17 cellular contexts compared by ENCODE assay signal in the genomic region with DNA sequence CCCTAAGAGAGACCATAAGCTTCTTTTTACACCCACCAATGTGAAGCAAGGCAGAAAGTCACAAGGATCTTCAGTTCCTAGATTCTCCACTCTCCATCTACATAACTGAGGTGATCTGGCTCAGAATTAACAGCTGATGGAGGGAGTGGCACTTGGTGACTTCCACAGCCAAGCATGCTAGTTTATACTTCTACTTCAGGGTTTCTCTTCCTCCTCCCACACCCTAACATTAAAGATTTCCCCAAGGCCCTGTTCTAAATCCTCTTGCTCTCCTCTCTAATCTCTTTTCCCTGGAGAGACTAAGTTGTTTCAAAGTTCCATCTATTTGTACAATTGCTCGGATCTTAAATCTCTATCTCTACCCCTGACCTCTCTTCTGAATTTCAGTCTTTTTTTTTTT.
"Had no signal": no experiment of that assay in that cellular context is flagged by ENCODE, and none has a peak within 500 bp of the region (broad histone marks: within the 10 kb centered on the region; RNA-seq: fewer than 3 reads in every experiment).

No MANE protein-coding gene starts in this region.

- H3K4me3 ChIP-seq: ovary, tibial artery, uterus had no signal

- H3K9me3 ChIP-seq: ovary, tibial artery, uterus had no signal

- H3K36me3 Mint-ChIP-seq: activated naive CD8-positive, alpha-beta T cell had no signal

- H3K27me3 Mint-ChIP-seq: activated CD4-positive, alpha-beta T cell treated with anti-CD3 and anti-CD28 coated beads, Interleukin-2, amount 10 ng/mL, durations not matched to agents 7 days and 5 days; activated naive CD8-positive, alpha-beta T cell had no signal

- H3K9me3 Mint-ChIP-seq: activated CD4-positive, alpha-beta T cell treated with anti-CD3 and anti-CD28 coated beads, Interleukin-2, amount 10 ng/mL, durations not matched to agents 7 days and 5 days; immature natural killer cell; neural crest cell; T-helper 1 cell treated with Interleukin-12 subunit alpha and Interleukin-12 subunit beta and Interleukin-4 antibody, amounts not matched to agents 30 μg/mL and 1 μg/mL, for 36 hours had no signal

- H3K4me1 ChIP-seq: tibial artery, uterus had no signal

- H3K27ac Mint-ChIP-seq: activated CD4-positive, alpha-beta T cell treated with anti-CD3 and anti-CD28 coated beads, Interleukin-2, amount 10 ng/mL, durations not matched to agents 7 days and 5 days; activated naive CD8-positive, alpha-beta T cell; immature natural killer cell; T-helper 1 cell treated with Interleukin-12 subunit alpha and Interleukin-12 subunit beta and Interleukin-4 antibody, amounts not matched to agents 30 μg/mL and 1 μg/mL, for 36 hours had no signal

- H3K4me1 Mint-ChIP-seq: activated CD4-positive, alpha-beta T cell treated with anti-CD3 and anti-CD28 coated beads, Interleukin-2, amount 10 ng/mL, durations not matched to agents 7 days and 5 days; immature natural killer cell had no signal

- H3K27me3 ChIP-seq: brain microvascular endothelial cell, ovary, tibial artery, uterus had no signal

- DNase-seq: activated CD4-positive, alpha-beta T cell treated with anti-CD3 and anti-CD28 coated beads, Interleukin-2, amount 10 ng/mL, durations not matched to agents 7 days and 5 days; activated CD4-positive, CD25-positive, alpha-beta regulatory T cell; activated effector memory CD4-positive, alpha-beta T cell treated with anti-CD3 and anti-CD28 coated beads, Interleukin-2, amount 50 U/mL, for 16 hours; activated T-cell treated with anti-CD3 and anti-CD28 coated beads, Interleukin-2, amount 50 U/mL, for 1 hour; amygdala; brain microvascular endothelial cell; cerebellar nuclear complex; dermis blood vessel endothelial cell; immature natural killer cell; ovary; stimulated activated CD4-positive, alpha-beta T cell treated with anti-CD3 and anti-CD28 coated beads, Interleukin-15, amount 100 ng/mL, for 24 hours; stimulated activated CD4-positive, alpha-beta T cell treated with anti-CD3 and anti-CD28 coated beads, Interleukin-4, amount 100 ng/mL, for 24 hours; tibial artery; uterus had no signal

- H3K36me3 ChIP-seq: brain microvascular endothelial cell, ovary, tibial artery, uterus had no signal

- H3K4me3 Mint-ChIP-seq: activated CD4-positive, alpha-beta T cell treated with anti-CD3 and anti-CD28 coated beads, Interleukin-2, amount 10 ng/mL, durations not matched to agents 7 days and 5 days; activated naive CD8-positive, alpha-beta T cell; immature natural killer cell; neural crest cell; T-helper 1 cell treated with Interleukin-12 subunit alpha and Interleukin-12 subunit beta and Interleukin-4 antibody, amounts not matched to agents 30 μg/mL and 1 μg/mL, for 36 hours had no signal
